8 cellular contexts compared by ENCODE assay signal in genomic region chr2:189751080-189751658, GRCh38. TPM values are rescaled to one million over a fixed set of nuclear protein-coding genes. Genes with fewer than 3 reads are reported as not detected.
DNase-seq lines count a peak whose midpoint lies in the region; ATAC-seq and TF ChIP-seq lines count a peak whose summit lies in the region.

No MANE protein-coding gene starts in this region.

- H3K9me3 Mint-ChIP-seq in CD14-positive monocyte (no peaks in the 10 kb centered on the region), naive B cell (no peaks in the 10 kb centered on the region)

- intact Hi-C loops in CD14-positive monocyte (cut with micrococcal nuclease), result no loop called here

- H3K27ac Mint-ChIP-seq in CD14-positive monocyte (no peak overlapping the region), naive B cell (peak overlapping the region in 2 of 6 donors; percentile 12 to 48)

- no peaks in the 10 kb centered on the region for H3K27me3 Mint-ChIP-seq in CD14-positive monocyte (ENCODE audit: low read depth in 3 of 3)
- no peaks in the 10 kb centered on the region for H3K27me3 Mint-ChIP-seq in naive B cell

- no peak overlapping the region for H3K4me3 Mint-ChIP-seq in CD14-positive monocyte
- no peak overlapping the region for H3K4me3 Mint-ChIP-seq in naive B cell

- H3K4me1 Mint-ChIP-seq in CD14-positive monocyte, result peaks cover 2% of the 10 kb centered on the region
- H3K4me1 Mint-ChIP-seq in naive B cell, result no peaks in the 10 kb centered on the region

- peak; percentile 62 for TF ChIP-seq CTCF in CD14-positive monocyte (IDR thresholded peaks at IDR 0.05)
- TF ChIP-seq CTCF in GM12873 (IDR thresholded peaks at IDR 0.05; ENCODE audit: insufficient read depth, low read depth, low read length, missing control alignments), result peak; percentile 68

- ATAC-seq in naive B cell (ENCODE audit: low read depth in 2 of 2) (peak; percentile 56 to 72), GM21528 (IDR thresholded peaks at IDR 0.05; ENCODE audit: low FRiP score, unreplicated experiment) (no peak)

- no peak for DNase-seq in CD14-positive monocyte (ENCODE audit: low spot score)
- peak; percentile 32 for DNase-seq in HS-5 (ENCODE audit: low read depth)
- peak in 4 of 5 donors; percentile 4 to 33 (median 22) for DNase-seq in T-helper 1 cell
- peak; percentile 20 to 41 for DNase-seq in dermis microvascular lymphatic vessel endothelial cell (ENCODE audit: low read depth in 2 of 2)
- DNase-seq in naive B cell, result peak; percentile 31
- DNase-seq in T1000 (lab: John Stamatoyannopoulos, UW), result no peak

- H3K36me3 Mint-ChIP-seq in CD14-positive monocyte (peaks cover 28 to 34% of the 10 kb centered on the region in 2 donors), naive B cell (peaks cover 0 to 7% of the 10 kb centered on the region in 2 donors)

RNA-seq across cellular contexts. Expression of gene OSGEPL1, which starts 11.4 kb away (rescaled TPM):
- polyA plus RNA-seq in CD14-positive monocyte (1 to 10 TPM; 2.1 to 2.6 TPM), naive B cell (ENCODE audit: low read depth in 6 of 6) (10 to 100 TPM; 15.0 to 19.8 (median 17.2) TPM)
- total RNA-seq in dermis microvascular lymphatic vessel endothelial cell, result 4.2 and 5.3 TPM in 2 replicates

RNA-seq across cellular contexts. Expression of gene ORMDL1, which starts 33.0 kb away (rescaled TPM):
- polyA plus RNA-seq in CD14-positive monocyte (10 to 100 TPM; 76.4 to 93.2 TPM), naive B cell (ENCODE audit: low read depth in 6 of 6) (100 to 1,000 TPM in 3 of 6 donors, 10 to 100 TPM in 3; 78.8 to 113 (median 102) TPM)
- total RNA-seq in dermis microvascular lymphatic vessel endothelial cell, result 27.7 and 40.7 TPM in 2 replicates

RNA-seq across cellular contexts. Expression of gene PMS1, which starts 33.1 kb away (rescaled TPM):
- polyA plus RNA-seq in CD14-positive monocyte (1 to 10 TPM; 3.7 to 7.8 TPM), naive B cell (ENCODE audit: low read depth in 6 of 6) (10 to 100 TPM; 12.4 to 29.2 (median 22.9) TPM)
- 14.6 and 14.7 TPM in 2 replicates for total RNA-seq in dermis microvascular lymphatic vessel endothelial cell

Comparison
In these comparisons a context has a peak if more than half of its experiments do, and no peak if none do; other contexts are left out.
1. DNase-seq: peak in HS-5 (single experiment), T-helper 1 cell (4 of 5), dermis microvascular lymphatic vessel endothelial cell (2 of 2) and naive B cell (single experiment); none in CD14-positive monocyte (single experiment) and T1000 (single experiment).
2. RNA of gene OSGEPL1, which starts 11.4 kb away (polyA plus RNA-seq): 15.0 to 19.8 TPM in naive B cell; 2.1 to 2.6 TPM in CD14-positive monocyte; every median in the first group is over 4 times any median in the second.